ENCODE assay signal across 1 cellular context in the genomic region with DNA sequence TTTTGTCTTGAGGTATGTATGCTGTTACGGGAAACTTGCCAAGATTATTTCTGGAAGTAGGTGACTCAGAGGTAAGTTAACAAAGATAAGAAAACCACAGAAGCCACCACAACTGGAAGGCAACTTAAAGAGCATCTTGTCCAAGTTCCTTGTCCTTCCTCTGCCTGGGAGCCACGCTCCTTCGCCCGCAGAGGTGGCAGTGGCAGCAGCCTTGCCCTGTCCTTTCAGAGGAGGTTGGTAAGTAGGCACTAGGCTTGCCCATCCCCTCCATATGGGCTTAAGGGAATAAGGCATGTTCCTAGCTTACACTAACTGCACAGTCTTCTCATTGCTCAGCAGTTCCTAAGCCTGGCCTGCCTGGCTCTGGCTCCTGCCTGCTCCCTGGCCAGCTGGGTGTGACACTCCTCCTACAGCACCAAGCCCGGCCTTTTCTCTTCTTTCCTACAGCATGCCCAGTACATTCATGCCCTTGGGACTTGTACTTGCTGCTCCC.
TF ChIP-seq lines count a peak whose summit lies in the region.

No MANE protein-coding gene starts in this region.

TF ChIP-seq in K562, 482 proteins besides CTCF, POLR2A, EP300 and RAD21 (continued from another document):
- TF ChIP-seq FUS (optimal IDR thresholded peaks at IDR 0.05; ENCODE audit: low read depth, low read length) = no peak
- TF ChIP-seq ADNP (tag; IDR thresholded peaks at IDR 0.05) = no peak
- TF ChIP-seq CXXC5 (CRISPR knock-in tag; IDR thresholded peaks at IDR 0.05) = 0 out of 2 replicates have a peak, but pooled peaks have one; percentile 10
- TF ChIP-seq CBFA2T3 (IDR thresholded peaks at IDR 0.05) = peak; percentile 83
- peak; percentile 61; the same call in 1 of the 2 replicates for TF ChIP-seq ZEB2 (IDR thresholded peaks at IDR 0.05)
- TF ChIP-seq TRIM24 (IDR thresholded peaks at IDR 0.05) = 0 out of 4 replicates have a peak, but pooled peaks of 1 of the 2 experiments have one; percentile 10
- TF ChIP-seq STAT5A (IDR thresholded peaks at IDR 0.05; ENCODE audit: borderline replicate concordance, low read length) = peak; percentile 64
- peak; percentile 45 for TF ChIP-seq HDAC3 (IDR thresholded peaks at IDR 0.05; ENCODE audit: borderline replicate concordance, partially characterized antibody)
- peak; percentile 76 for TF ChIP-seq CBFB (CRISPR knock-in tag; IDR thresholded peaks at IDR 0.05)
- peak; percentile 88 for TF ChIP-seq MEF2D (tag; conservative IDR thresholded peaks at IDR 0.05; ENCODE audit: low read depth)
- peak; percentile 63; the same call in 1 of the 2 replicates for TF ChIP-seq CTBP1 (IDR thresholded peaks at IDR 0.05; ENCODE audit: borderline replicate concordance)
- TF ChIP-seq BCOR (IDR thresholded peaks at IDR 0.05) = peak; percentile 53; the same call in 1 of the 2 replicates
- TF ChIP-seq, protein P1, sequence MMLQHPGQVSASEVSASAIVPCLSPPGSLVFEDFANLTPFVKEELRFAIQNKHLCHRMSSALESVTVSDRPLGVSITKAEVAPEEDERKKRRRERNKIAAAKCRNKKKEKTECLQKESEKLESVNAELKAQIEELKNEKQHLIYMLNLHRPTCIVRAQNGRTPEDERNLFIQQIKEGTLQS (IDR thresholded peaks at IDR 0.05) = peak; percentile 79
- TF ChIP-seq, protein P1 (CRISPR knock-in tag; conservative IDR thresholded peaks at IDR 0.05) = 0 out of 2 replicates have a peak, but pooled peaks have one; percentile 30
- TF ChIP-seq HNRNPUL1 (IDR thresholded peaks at IDR 0.05; ENCODE audit: low read length) = no peak
- TF ChIP-seq SMARCA4 (IDR thresholded peaks at IDR 0.05) = peak; percentile 94
- TF ChIP-seq CSDE1 (IDR thresholded peaks at IDR 0.05) = no peak
- peak; percentile 61; the same call in 1 of the 2 replicates for TF ChIP-seq PML (IDR thresholded peaks at IDR 0.05; ENCODE audit: low read length)
- TF ChIP-seq TEAD4 (IDR thresholded peaks at IDR 0.05; ENCODE audit: low read length) = peak; percentile 87
- no peak for TF ChIP-seq TEAD4 (CRISPR knock-in tag; IDR thresholded peaks at IDR 0.05; ENCODE audit: borderline replicate concordance)
- TF ChIP-seq USF1 (CRISPR knock-in tag; IDR thresholded peaks at IDR 0.05) = no peak
- TF ChIP-seq MEF2A (IDR thresholded peaks at IDR 0.05; ENCODE audit: control insufficient read depth, low read depth, low read length) = peak; percentile 93
- peak; percentile 97 for TF ChIP-seq SMARCE1 (IDR thresholded peaks at IDR 0.05)
- TF ChIP-seq NR1H2 (CRISPR knock-in tag; IDR thresholded peaks at IDR 0.05) = no peak
- TF ChIP-seq ZC3H8 (IDR thresholded peaks at IDR 0.05) = no peak
- TF ChIP-seq, protein P2, sequence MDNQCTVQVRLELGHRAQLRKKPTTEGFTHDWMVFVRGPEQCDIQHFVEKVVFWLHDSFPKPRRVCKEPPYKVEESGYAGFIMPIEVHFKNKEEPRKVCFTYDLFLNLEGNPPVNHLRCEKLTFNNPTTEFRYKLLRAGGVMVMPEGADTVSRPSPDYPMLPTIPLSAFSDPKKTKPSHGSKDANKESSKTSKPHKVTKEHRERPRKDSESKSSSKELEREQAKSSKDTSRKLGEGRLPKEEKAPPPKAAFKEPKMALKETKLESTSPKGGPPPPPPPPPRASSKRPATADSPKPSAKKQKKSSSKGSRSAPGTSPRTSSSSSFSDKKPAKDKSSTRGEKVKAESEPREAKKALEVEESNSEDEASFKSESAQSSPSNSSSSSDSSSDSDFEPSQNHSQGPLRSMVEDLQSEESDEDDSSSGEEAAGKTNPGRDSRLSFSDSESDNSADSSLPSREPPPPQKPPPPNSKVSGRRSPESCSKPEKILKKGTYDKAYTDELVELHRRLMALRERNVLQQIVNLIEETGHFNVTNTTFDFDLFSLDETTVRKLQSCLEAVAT (IDR thresholded peaks at IDR 0.05) = peak in 1 of 2 experiments; percentile 96; a peak in 2 of 4 replicates
- TF ChIP-seq HDAC1 (IDR thresholded peaks at IDR 0.05) = peak in 1 of 2 experiments; percentile 70; a peak in 1 of 4 replicates
- TF ChIP-seq ATF6 (CRISPR knock-in tag; IDR thresholded peaks at IDR 0.05) = no peak
TF ChIP-seq in K562: peak in this region for 46.
